ENCODE assay signal across 8 cellular contexts in genomic region chr1:193058529-193059281, GRCh38. TPM values are rescaled to one million over a fixed set of nuclear protein-coding genes. Genes with fewer than 3 reads are reported as not detected.
DNase-seq lines count a peak whose midpoint lies in the region; ATAC-seq lines count a peak whose summit lies in the region.

No MANE protein-coding gene starts in this region.

- peak overlapping the region; percentile 20 for H4K12ac ChIP-seq in trophoblast cell (ENCODE audit: low read depth, low read length)

- H3K27ac Mint-ChIP-seq in activated T-helper 17 cell treated with anti-CD3 and anti-CD28 coated beads, Interleukin-2, amount 50 U/mL, for 72 hours = peak overlapping the region; percentile 100

- H3K36me3 Mint-ChIP-seq in activated T-helper 17 cell treated with anti-CD3 and anti-CD28 coated beads, Interleukin-2, amount 50 U/mL, for 72 hours (ENCODE audit: low read depth) = peaks cover 47% of the 10 kb centered on the region

- H3K27me3 ChIP-seq in trophoblast cell (ENCODE audit: insufficient read depth, low read length) = no peaks in the 10 kb centered on the region

- WGBS in trophoblast cell (ENCODE audit: extremely low coverage, insufficient coverage, insufficient read length) = no CpG with 5 or more reads among the region's 37 CpGs

- H3K18ac ChIP-seq in trophoblast cell (ENCODE audit: low read length) = peak overlapping the region; percentile 25

- H3K4me3 Mint-ChIP-seq in activated T-helper 17 cell treated with anti-CD3 and anti-CD28 coated beads, Interleukin-2, amount 50 U/mL, for 72 hours = peak overlapping the region; percentile 93

- peak overlapping the region; percentile 28 for H2AK5ac ChIP-seq in trophoblast cell (ENCODE audit: low read length)

- H2BK5ac ChIP-seq in trophoblast cell (ENCODE audit: low read depth, low read length, poor library complexity) = peak overlapping the region; percentile 4

- H3K4me1 Mint-ChIP-seq in activated T-helper 17 cell treated with anti-CD3 and anti-CD28 coated beads, Interleukin-2, amount 50 U/mL, for 72 hours = peaks cover 39% of the 10 kb centered on the region

- peak overlapping the region; percentile 88 for H3K9ac ChIP-seq in trophoblast cell (ENCODE audit: low read length)

- peak overlapping the region; percentile 86 for H3K4me3 ChIP-seq in trophoblast cell (ENCODE audit: low read depth, low read length)

- no peak overlapping the region for H3K23ac ChIP-seq in trophoblast cell (ENCODE audit: low read length)

- H3K4ac ChIP-seq in trophoblast cell (ENCODE audit: low read depth, low read length) = peak overlapping the region; percentile 50

- no peak overlapping the region for H2BK120ac ChIP-seq in trophoblast cell (ENCODE audit: insufficient read depth, low read length, poor library complexity)

- H3K27me3 Mint-ChIP-seq in activated T-helper 17 cell treated with anti-CD3 and anti-CD28 coated beads, Interleukin-2, amount 50 U/mL, for 72 hours = no peaks in the 10 kb centered on the region

- peak overlapping the region; percentile 80 for H3K4me2 ChIP-seq in trophoblast cell (ENCODE audit: low read length)

- H3K14ac ChIP-seq in trophoblast cell (ENCODE audit: low read length) = peak overlapping the region; percentile 54

- H3K79me1 ChIP-seq in trophoblast cell (ENCODE audit: low read length) = peaks cover 9% of the 10 kb centered on the region

- peak overlapping the region; percentile 23 for H2AFZ ChIP-seq in trophoblast cell (ENCODE audit: insufficient read depth, low read length, poor library complexity)

- peak overlapping the region; percentile 94 for H3K27ac ChIP-seq in trophoblast cell (ENCODE audit: low read depth, low read length)

- H2BK12ac ChIP-seq in trophoblast cell (ENCODE audit: low read length) = no peak overlapping the region

- peak overlapping the region; percentile 80 for H4K8ac ChIP-seq in trophoblast cell (ENCODE audit: low read depth, low read length)

- peaks cover 0 to 1% of the 10 kb centered on the region in 2 experiments for H3K4me1 ChIP-seq in trophoblast cell (ENCODE audit: control insufficient read depth in 1 of 2, insufficient read depth in 2 of 2, low read length in 2 of 2)

- ATAC-seq in GM19351 (IDR thresholded peaks at IDR 0.05; ENCODE audit: unreplicated experiment) (peak; percentile 56), HG03469 (IDR thresholded peaks at IDR 0.05; ENCODE audit: unreplicated experiment) (peak; percentile 47)
- ATAC-seq in activated T-helper 17 cell treated with anti-CD3 and anti-CD28 coated beads, Interleukin-2, amount 50 U/mL, for 72 hours (replicated peaks) = peak; percentile 65

- H3K79me2 ChIP-seq in trophoblast cell (ENCODE audit: control insufficient read depth, insufficient read depth, low read length, poor library complexity) = peaks cover 12% of the 10 kb centered on the region

- no peaks in the 10 kb centered on the region for H3K9me3 ChIP-seq in trophoblast cell (ENCODE audit: insufficient read depth, low read depth, low read length)

- no peaks in the 10 kb centered on the region for H3K9me3 Mint-ChIP-seq in activated T-helper 17 cell treated with anti-CD3 and anti-CD28 coated beads, Interleukin-2, amount 50 U/mL, for 72 hours

- peak; percentile 56 for DNase-seq in COLO668 (lab: John Stamatoyannopoulos, UW; ENCODE audit: unreplicated experiment)
- peak; percentile 88 for DNase-seq in RKO (ENCODE audit: low spot score)
- DNase-seq in foreskin melanocyte = peak; percentile 56
- peak; percentile 18 to 59 for DNase-seq in trophoblast cell
- DNase-seq in ureter (ENCODE audit: low spot score) = peak; percentile 44

- peak overlapping the region; percentile 68 for H4K91ac ChIP-seq in trophoblast cell (ENCODE audit: low read depth, low read length)

- no peaks in the 10 kb centered on the region for H3K36me3 ChIP-seq in trophoblast cell (ENCODE audit: control insufficient read depth in 1 of 2, insufficient read depth in 2 of 2, low read length in 2 of 2)

RNA-seq across cellular contexts. Expression of gene UCHL5, which starts 0.5 kb away (rescaled TPM):
- 10 to 100 TPM; 45.2 to 75.4 TPM for total RNA-seq in activated T-helper 17 cell treated with anti-CD3 and anti-CD28 coated beads, Interleukin-2, amount 50 U/mL, for 72 hours
- 20.5 and 21.4 TPM in 2 replicates for polyA plus RNA-seq in trophoblast cell (2013)
- 34.6 TPM for total RNA-seq in ureter

RNA-seq across cellular contexts. Expression of gene RO60, which starts 0.7 kb away (rescaled TPM):
- total RNA-seq in activated T-helper 17 cell treated with anti-CD3 and anti-CD28 coated beads, Interleukin-2, amount 50 U/mL, for 72 hours = 10 to 100 TPM; 65.9 to 76.3 TPM
- 21.3 TPM in 2 replicates for polyA plus RNA-seq in trophoblast cell (2013)
- 62.4 TPM for total RNA-seq in ureter

RNA-seq across cellular contexts. Expression of gene GLRX2, which starts 46.5 kb away (rescaled TPM):
- total RNA-seq in activated T-helper 17 cell treated with anti-CD3 and anti-CD28 coated beads, Interleukin-2, amount 50 U/mL, for 72 hours = 10 to 100 TPM; 15.1 to 32.2 TPM
- 16.4 and 18.4 TPM in 2 replicates for polyA plus RNA-seq in trophoblast cell (2013)
- 16.2 TPM for total RNA-seq in ureter

Comparison
In these comparisons a context has a peak if more than half of its experiments do, and no peak if none do; other contexts are left out.
1. Peak in every context shown above with its lines: DNase-seq, ATAC-seq, H3K4me3 ChIP-seq and H3K27ac ChIP-seq.